Comparison of ENCODE assay signal across 8 cellular contexts in the genomic region with DNA sequence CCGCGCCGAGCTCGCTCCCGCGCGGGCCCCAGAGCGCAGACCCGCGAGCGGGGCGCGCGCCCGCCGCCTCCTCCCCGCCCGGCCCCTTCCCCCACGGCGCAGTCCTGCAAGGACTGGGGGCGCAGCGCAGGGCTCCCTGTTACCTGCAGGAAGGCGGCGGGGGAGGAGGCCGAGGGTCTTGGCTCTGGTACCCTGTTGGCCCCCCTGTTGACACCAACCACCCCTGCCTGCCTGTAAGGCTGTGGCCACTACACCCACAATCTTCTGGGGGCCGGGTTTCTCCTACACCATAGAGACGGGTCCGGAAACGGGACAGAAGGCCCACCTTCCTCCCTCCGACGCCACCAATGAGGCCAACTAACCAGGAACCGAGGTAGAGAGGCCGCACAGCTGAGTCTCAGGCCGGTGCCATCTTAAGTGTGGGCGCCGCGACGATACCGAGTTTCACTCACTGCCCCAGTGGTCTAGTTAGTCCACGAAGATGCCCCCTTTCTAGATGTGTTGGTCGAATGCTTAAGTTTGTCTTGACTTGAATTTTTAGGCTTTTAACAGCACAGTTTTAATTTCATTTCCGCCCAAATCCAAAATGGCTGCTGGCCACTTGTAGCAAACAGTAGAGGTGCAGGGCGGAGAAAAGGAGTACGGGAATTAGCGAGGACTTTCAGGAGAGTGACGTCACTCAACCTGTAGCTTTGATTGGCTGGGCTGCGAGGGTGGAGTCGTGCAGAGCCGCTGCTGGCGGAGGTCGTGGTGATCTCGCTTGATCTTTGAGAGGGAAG. TPM values are rescaled to one million over a fixed set of nuclear protein-coding genes. Genes with fewer than 3 reads are reported as not detected.
DNase-seq lines count a peak whose midpoint lies in the region; ATAC-seq lines count a peak whose summit lies in the region.

A gene with protein sequence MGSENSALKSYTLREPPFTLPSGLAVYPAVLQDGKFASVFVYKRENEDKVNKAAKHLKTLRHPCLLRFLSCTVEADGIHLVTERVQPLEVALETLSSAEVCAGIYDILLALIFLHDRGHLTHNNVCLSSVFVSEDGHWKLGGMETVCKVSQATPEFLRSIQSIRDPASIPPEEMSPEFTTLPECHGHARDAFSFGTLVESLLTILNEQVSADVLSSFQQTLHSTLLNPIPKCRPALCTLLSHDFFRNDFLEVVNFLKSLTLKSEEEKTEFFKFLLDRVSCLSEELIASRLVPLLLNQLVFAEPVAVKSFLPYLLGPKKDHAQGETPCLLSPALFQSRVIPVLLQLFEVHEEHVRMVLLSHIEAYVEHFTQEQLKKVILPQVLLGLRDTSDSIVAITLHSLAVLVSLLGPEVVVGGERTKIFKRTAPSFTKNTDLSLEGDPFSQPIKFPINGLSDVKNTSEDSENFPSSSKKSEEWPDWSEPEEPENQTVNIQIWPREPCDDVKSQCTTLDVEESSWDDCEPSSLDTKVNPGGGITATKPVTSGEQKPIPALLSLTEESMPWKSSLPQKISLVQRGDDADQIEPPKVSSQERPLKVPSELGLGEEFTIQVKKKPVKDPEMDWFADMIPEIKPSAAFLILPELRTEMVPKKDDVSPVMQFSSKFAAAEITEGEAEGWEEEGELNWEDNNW (minus strand): TSS at position 252 of the 779 bp plus-strand sequence. CDS start 5,056 bp downstream, outside the sequence.

- H3K27me3 Mint-ChIP-seq in activated CD4-positive, alpha-beta T cell treated with anti-CD3 and anti-CD28 coated beads, Interleukin-2, amount 10 ng/mL, durations not matched to agents 7 days and 5 days, result peaks cover 9% of the 10 kb centered on the region

- no peaks in the 10 kb centered on the region for H3K36me3 ChIP-seq in BLaER1

- peaks cover 13% of the 10 kb centered on the region for H3K36me3 Mint-ChIP-seq in activated CD4-positive, alpha-beta T cell treated with anti-CD3 and anti-CD28 coated beads, Interleukin-2, amount 10 ng/mL, durations not matched to agents 7 days and 5 days (ENCODE audit: low read depth)

- peak within 1 kb of the TSS; percentile 86 for H3K4me2 ChIP-seq in BLaER1

- CTCF ChIA-PET in activated CD4-positive, alpha-beta T cell treated with anti-CD3 and anti-CD28 coated beads, Interleukin-2, amount 10 ng/mL, durations not matched to agents 7 days and 5 days (lab: Charles Lee), result interaction anchor here (0.9 to 2.8 kb wide), 8 partner anchors 10 to 308 kb away, joined by 3 to 12 read pairs (median 4); a partner anchor contains a TSS

- peaks cover 44% of the 10 kb centered on the region for H3K4me1 Mint-ChIP-seq in activated CD4-positive, alpha-beta T cell treated with anti-CD3 and anti-CD28 coated beads, Interleukin-2, amount 10 ng/mL, durations not matched to agents 7 days and 5 days

- H4K20me1 ChIP-seq in BLaER1, result peaks cover 4% of the 10 kb centered on the region; the same call in 1 of the 2 replicates

- peak; percentile 86 for ATAC-seq in GM19328 (IDR thresholded peaks at IDR 0.05; ENCODE audit: unreplicated experiment)
- peak; percentile 81 for ATAC-seq in HG03520 (IDR thresholded peaks at IDR 0.05; ENCODE audit: unreplicated experiment)

- H3K9me3 Mint-ChIP-seq in activated CD4-positive, alpha-beta T cell treated with anti-CD3 and anti-CD28 coated beads, Interleukin-2, amount 10 ng/mL, durations not matched to agents 7 days and 5 days, result no peaks in the 10 kb centered on the region

- H3K9me3 ChIP-seq in BLaER1, result no peaks in the 10 kb centered on the region

- H3K27me3 ChIP-seq in BLaER1, result no peaks in the 10 kb centered on the region

- H3K4me3 Mint-ChIP-seq in activated CD4-positive, alpha-beta T cell treated with anti-CD3 and anti-CD28 coated beads, Interleukin-2, amount 10 ng/mL, durations not matched to agents 7 days and 5 days, result peak within 1 kb of the TSS; percentile 77

- DNase-seq in NCI-H69 (lab: John Stamatoyannopoulos, UW) (peak; percentile 98), cortex of kidney (lab: John Stamatoyannopoulos, UW) (peak; percentile 90), left kidney (ENCODE audit: low read depth, low spot score) (peak; percentile 99)
- peak; percentile 95 for DNase-seq in activated CD4-positive, alpha-beta T cell treated with anti-CD3 and anti-CD28 coated beads, Interleukin-2, amount 10 ng/mL, durations not matched to agents 7 days and 5 days
- DNase-seq in stimulated activated CD4-positive, alpha-beta T cell treated with anti-CD3 and anti-CD28 coated beads, Interleukin-2, amount 100 ng/mL, for 24 hours, result peak; percentile 84 to 88

- peak within 1 kb of the TSS; percentile 93 for H3K9ac ChIP-seq in BLaER1

- H3K4me1 ChIP-seq in BLaER1, result peaks cover 24% of the 10 kb centered on the region

- peak within 1 kb of the TSS; percentile 97 for H3K27ac ChIP-seq in BLaER1

- POLR2A ChIA-PET in activated CD4-positive, alpha-beta T cell treated with anti-CD3 and anti-CD28 coated beads, Interleukin-2, amount 10 ng/mL, durations not matched to agents 7 days and 5 days (lab: Charles Lee), result interaction anchor here (0.6 kb wide), 1 partner anchor 15 kb away, joined by 5 read pairs; no protein-coding TSS in a partner anchor

- peak within 1 kb of the TSS; percentile 99 for H3K27ac Mint-ChIP-seq in activated CD4-positive, alpha-beta T cell treated with anti-CD3 and anti-CD28 coated beads, Interleukin-2, amount 10 ng/mL, durations not matched to agents 7 days and 5 days

- peak within 1 kb of the TSS; percentile 91 for H3K4me3 ChIP-seq in BLaER1

RNA-seq across cellular contexts. Expression of the gene that starts here (rescaled TPM):
- total RNA-seq in activated CD4-positive, alpha-beta T cell treated with anti-CD3 and anti-CD28 coated beads, Interleukin-2, amount 10 ng/mL, durations not matched to agents 7 days and 5 days, result 10 to 100 TPM; 16.8 to 17.1 TPM

Comparison
In these comparisons a context has a peak if more than half of its experiments do, and no peak if none do; other contexts are left out.
1. Peak in every context shown above with its lines: DNase-seq, ATAC-seq, H3K4me3 ChIP-seq and H3K27ac ChIP-seq.